8 cellular contexts compared by ENCODE assay signal in genomic region chr7:77199008-77199966, GRCh38. TPM values are rescaled to one million over a fixed set of nuclear protein-coding genes. Genes with fewer than 3 reads are reported as not detected.
DNase-seq lines count a peak whose midpoint lies in the region; ATAC-seq, FAIRE-seq and TF ChIP-seq lines count a peak whose summit lies in the region.

A gene with protein sequence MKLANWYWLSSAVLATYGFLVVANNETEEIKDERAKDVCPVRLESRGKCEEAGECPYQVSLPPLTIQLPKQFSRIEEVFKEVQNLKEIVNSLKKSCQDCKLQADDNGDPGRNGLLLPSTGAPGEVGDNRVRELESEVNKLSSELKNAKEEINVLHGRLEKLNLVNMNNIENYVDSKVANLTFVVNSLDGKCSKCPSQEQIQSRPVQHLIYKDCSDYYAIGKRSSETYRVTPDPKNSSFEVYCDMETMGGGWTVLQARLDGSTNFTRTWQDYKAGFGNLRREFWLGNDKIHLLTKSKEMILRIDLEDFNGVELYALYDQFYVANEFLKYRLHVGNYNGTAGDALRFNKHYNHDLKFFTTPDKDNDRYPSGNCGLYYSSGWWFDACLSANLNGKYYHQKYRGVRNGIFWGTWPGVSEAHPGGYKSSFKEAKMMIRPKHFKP (minus strand): TSS chr7:77199819. CDS start chr7:77199793, 26 bp downstream.

- intact Hi-C loops in endothelial cell of umbilical vein (cut with micrococcal nuclease), result no loop called here
- intact Hi-C loops in testis (cut with DNase I; ENCODE audit: low total_unique reads), result no loop called here

- H3K9me1 ChIP-seq in endothelial cell of umbilical vein (replicated peaks; ENCODE audit: control insufficient read depth, extremely low read depth, insufficient read depth, low read length), result no peaks in the 10 kb centered on the region

- ATAC-seq in HG03139 (IDR thresholded peaks at IDR 0.05; ENCODE audit: unreplicated experiment), result no peak
- ATAC-seq in SK-N-SH treated with all-trans-retinoic acid at 6 μM for 48 hours, result no peak

- H2AFZ ChIP-seq in endothelial cell of umbilical vein (ENCODE audit: low read depth, low read length), result no peak within 1 kb of the TSS

- dilution Hi-C loops in endothelial cell of umbilical vein (cut with MboI; ENCODE audit: extremely low pct_ligation_motif_present, low sequenced_read_pairs), result no loop called here

- DNase-seq in AG09309 (ENCODE audit: low read depth) (peak; percentile 24), endothelial cell of umbilical vein (ENCODE audit: low read depth, low spot score) (no peak), testis (peak; percentile 67)
- peak; percentile 23 to 40 for DNase-seq in activated CD4-positive, alpha-beta T cell treated with anti-CD3 and anti-CD28 coated beads, Interleukin-2, amount 50 U/mL, for 48 hours

- H3K4me2 ChIP-seq in endothelial cell of umbilical vein (ENCODE audit: insufficient read depth, low read length), result no peak within 1 kb of the TSS

- H3K27ac ChIP-seq in HUES6 (ENCODE audit: low read depth, low read length) (no peak within 1 kb of the TSS), endothelial cell of umbilical vein (ENCODE audit: insufficient read depth, low read depth, low read length) (no peak within 1 kb of the TSS), testis (peak within 1 kb of the TSS; percentile 25 to 47)

- H3K36me3 ChIP-seq in HUES6 (ENCODE audit: control insufficient read depth, insufficient read depth, low read length) (no peaks in the 10 kb centered on the region), endothelial cell of umbilical vein (ENCODE audit: control insufficient read depth in 2 of 2, extremely low read depth in 1 of 2, insufficient read depth in 2 of 2, low read length in 2 of 2) (no peaks in the 10 kb centered on the region), mucosa of stomach (ENCODE audit: control insufficient read depth, insufficient read depth, low read length) (no peaks in the 10 kb centered on the region), testis (ENCODE audit: low read depth, missing control alignments) (no peaks in the 10 kb centered on the region)

- H3K27me3 ChIP-seq in HUES6 (ENCODE audit: control insufficient read depth, insufficient read depth, low read length) (no peaks in the 10 kb centered on the region), endothelial cell of umbilical vein (ENCODE audit: control insufficient read depth in 2 of 2, insufficient read depth in 2 of 2, low read length in 2 of 2) (peaks cover 0 to 7% of the 10 kb centered on the region in 2 experiments), mucosa of stomach (ENCODE audit: control insufficient read depth, insufficient read depth, low read length) (peaks cover 6% of the 10 kb centered on the region), testis (no peaks in the 10 kb centered on the region)

- H3K4me1 ChIP-seq in HUES6 (ENCODE audit: control insufficient read depth, insufficient read depth, low read length) (peaks cover 4% of the 10 kb centered on the region; the same call in 1 of the 2 replicates), endothelial cell of umbilical vein (ENCODE audit: control insufficient read depth, extremely low read depth, insufficient read depth, low read length) (no peaks in the 10 kb centered on the region), mucosa of stomach (ENCODE audit: control insufficient read depth, insufficient read depth, low read length) (peaks cover 12% of the 10 kb centered on the region), testis (no peaks in the 10 kb centered on the region)

- CTCF ChIA-PET in endothelial cell of umbilical vein (lab: Charles Lee), result interaction anchor here (2.2 kb wide), 1 partner anchor 48 kb away, joined by 8 read pairs; no protein-coding TSS in a partner anchor

- TF ChIP-seq CTCF in AG09309 (IDR thresholded peaks at IDR 0.05; ENCODE audit: control insufficient read depth, insufficient read depth, low read depth, low read length, missing control alignments) (no peak), endothelial cell of umbilical vein (IDR thresholded peaks at IDR 0.05; ENCODE audit: extremely low read depth in 1 of 2, insufficient read depth in 1 of 2, low read depth in 1 of 2, low read length in 2 of 2) (no peak), testis (IDR thresholded peaks at IDR 0.05) (no peak)

- POLR2A ChIA-PET in endothelial cell of umbilical vein (lab: Charles Lee), result no interaction called here

- TF ChIP-seq POLR2A in endothelial cell of umbilical vein (IDR thresholded peaks at IDR 0.05; ENCODE audit: low read depth, low read length) (no peak), testis (IDR thresholded peaks at IDR 0.05) (no peak)

- no peaks in the 10 kb centered on the region for H3K79me2 ChIP-seq in endothelial cell of umbilical vein (ENCODE audit: control insufficient read depth, insufficient read depth, low read length)

- no peak for FAIRE-seq in endothelial cell of umbilical vein (lab: Jason Lieb, UNC)

- no TSS peak for BruUV-seq in endothelial cell of umbilical vein (replicated peaks; lab: Mats Ljungman, UMichigan)

- H3K9me3 ChIP-seq in HUES6 (ENCODE audit: control insufficient read depth, insufficient read depth, low read depth, low read length) (no peaks in the 10 kb centered on the region), endothelial cell of umbilical vein (replicated peaks; ENCODE audit: control insufficient read depth, insufficient read depth, low read length) (no peaks in the 10 kb centered on the region), mucosa of stomach (ENCODE audit: control insufficient read depth, low read length) (no peaks in the 10 kb centered on the region), testis (no peaks in the 10 kb centered on the region)

- 12 to 17% methylated on average over 15 of the region's 15 CpGs for WGBS in testis, 2 donors

- H3K9ac ChIP-seq in HUES6 (ENCODE audit: low read length), result no peak within 1 kb of the TSS
- no peak within 1 kb of the TSS for H3K9ac ChIP-seq in endothelial cell of umbilical vein (replicated peaks; ENCODE audit: extremely low read depth, insufficient read depth, low read length)
- peak within 1 kb of the TSS; percentile 51 for H3K9ac ChIP-seq in mucosa of stomach (ENCODE audit: low read length)

- peak within 1 kb of the TSS; percentile 21 for H3K4me3 ChIP-seq in AG09309 (ENCODE audit: control insufficient read depth, low read depth, low read length)
- H3K4me3 ChIP-seq in HUES6 (ENCODE audit: low read depth, low read length), result peak within 1 kb of the TSS; percentile 19
- H3K4me3 ChIP-seq in endothelial cell of umbilical vein (replicated peaks in 1 of 3; ENCODE audit: insufficient read depth in 1 of 3, low read depth in 1 of 3, low read length in 3 of 3), result no peak within 1 kb of the TSS
- H3K4me3 ChIP-seq in mucosa of stomach (ENCODE audit: low read length), result peak within 1 kb of the TSS; percentile 17
- H3K4me3 ChIP-seq in testis, result peak within 1 kb of the TSS; percentile 32 to 37

- no peaks in the 10 kb centered on the region for H4K20me1 ChIP-seq in endothelial cell of umbilical vein (replicated peaks; ENCODE audit: control insufficient read depth, extremely low read depth, insufficient read depth, low read length)

TF ChIP-seq in endothelial cell of umbilical vein, 7 proteins besides CTCF, POLR2A, EP300 and RAD21:
- no peak for TF ChIP-seq FOS (IDR thresholded peaks at IDR 0.05; ENCODE audit: borderline replicate concordance, insufficient read depth, low read length)
- no peak for TF ChIP-seq MAX (IDR thresholded peaks at IDR 0.05; ENCODE audit: insufficient read depth, insufficient read length)
- no peak for TF ChIP-seq MYC (IDR thresholded peaks at IDR 0.05; ENCODE audit: low read depth, low read length)
- TF ChIP-seq POLR2AphosphoS5 (IDR thresholded peaks at IDR 0.05; ENCODE audit: insufficient read depth, low read depth, low read length), result no peak
- TF ChIP-seq GATA2 (IDR thresholded peaks at IDR 0.05; ENCODE audit: insufficient read depth, insufficient read length, low read depth, low read length), result no peak
- peak; percentile 27 for TF ChIP-seq EZH2 (IDR thresholded peaks at IDR 0.05; ENCODE audit: borderline replicate concordance, low read depth, low read length, severe bottlenecking)
- TF ChIP-seq JUN (IDR thresholded peaks at IDR 0.05; ENCODE audit: borderline replicate concordance, insufficient read depth, insufficient read length, low read depth), result no peak

TF ChIP-seq in SK-N-SH treated with all-trans-retinoic acid at 6 μM for 48 hours, 23 proteins besides CTCF, POLR2A, EP300 and RAD21:
- no peak for TF ChIP-seq ISL1 (CRISPR knock-in tag; IDR thresholded peaks at IDR 0.05)
- no peak for TF ChIP-seq ESRRG (CRISPR knock-in tag; IDR thresholded peaks at IDR 0.05)
- TF ChIP-seq, protein P1, sequence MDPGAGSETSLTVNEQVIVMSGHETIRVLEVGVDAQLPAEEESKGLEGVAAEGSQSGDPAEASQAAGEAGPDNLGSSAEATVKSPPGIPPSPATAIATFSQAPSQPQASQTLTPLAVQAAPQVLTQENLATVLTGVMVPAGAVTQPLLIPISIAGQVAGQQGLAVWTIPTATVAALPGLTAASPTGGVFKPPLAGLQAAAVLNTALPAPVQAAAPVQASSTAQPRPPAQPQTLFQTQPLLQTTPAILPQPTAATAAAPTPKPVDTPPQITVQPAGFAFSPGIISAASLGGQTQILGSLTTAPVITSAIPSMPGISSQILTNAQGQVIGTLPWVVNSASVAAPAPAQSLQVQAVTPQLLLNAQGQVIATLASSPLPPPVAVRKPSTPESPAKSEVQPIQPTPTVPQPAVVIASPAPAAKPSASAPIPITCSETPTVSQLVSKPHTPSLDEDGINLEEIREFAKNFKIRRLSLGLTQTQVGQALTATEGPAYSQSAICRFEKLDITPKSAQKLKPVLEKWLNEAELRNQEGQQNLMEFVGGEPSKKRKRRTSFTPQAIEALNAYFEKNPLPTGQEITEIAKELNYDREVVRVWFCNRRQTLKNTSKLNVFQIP (CRISPR knock-in tag; IDR thresholded peaks at IDR 0.05; ENCODE audit: borderline replicate concordance, low read depth), result no peak
- TF ChIP-seq ARNTL (CRISPR knock-in tag; IDR thresholded peaks at IDR 0.05; ENCODE audit: borderline replicate concordance, low read depth), result no peak
- TF ChIP-seq ZC3H10 (CRISPR knock-in tag; IDR thresholded peaks at IDR 0.05), result no peak

RNA-seq across cellular contexts. Expression of the gene that starts here (rescaled TPM):
- total RNA-seq in endothelial cell of umbilical vein, result not detected in 2 replicates
- not detected in 2 replicates for polyA plus RNA-seq in endothelial cell of umbilical vein
- not detected in 2 replicates for polyA plus RNA-seq in endothelial cell of umbilical vein (2011; cell fraction: cytosol; rRNA removed)
- polyA plus RNA-seq in endothelial cell of umbilical vein (2011; cell fraction: nucleus; rRNA removed), result not detected in 2 replicates
- polyA plus RNA-seq in endothelial cell of umbilical vein (2012), result 0.07 TPM in 1 of 2 replicates, not detected in the other
- not detected in 2 replicates for polyA minus RNA-seq in endothelial cell of umbilical vein
- polyA minus RNA-seq in endothelial cell of umbilical vein (2011; cell fraction: cytosol; rRNA and poly(A)+ RNA removed), result not detected
- polyA minus RNA-seq in endothelial cell of umbilical vein (2011; cell fraction: nucleus; rRNA and poly(A)+ RNA removed), result not detected in 2 replicates
- 1 to 10 TPM; 2.0 to 8.4 TPM for total RNA-seq in testis
- polyA plus RNA-seq in testis (ENCODE audit: insufficient read depth, low read depth, low replicate concordance), result 18.3 TPM

Comparison
In these comparisons a context has a peak if more than half of its experiments do, and no peak if none do; other contexts are left out.
1. RNA of the gene that starts here (polyA plus RNA-seq): 18.3 TPM in testis (single experiment); 0.07 TPM in endothelial cell of umbilical vein; every median in the first group is over 10 times any median in the second.
2. H3K4me3 ChIP-seq: peak in AG09309 (single experiment), HUES6 (single experiment), mucosa of stomach (single experiment) and testis (2 of 2); none in endothelial cell of umbilical vein (0 of 3).
3. H3K27ac ChIP-seq: peak in testis (2 of 2); none in HUES6 (single experiment) and endothelial cell of umbilical vein (single experiment).